ENCODE assay signal across 1 cellular context in the genomic region with DNA sequence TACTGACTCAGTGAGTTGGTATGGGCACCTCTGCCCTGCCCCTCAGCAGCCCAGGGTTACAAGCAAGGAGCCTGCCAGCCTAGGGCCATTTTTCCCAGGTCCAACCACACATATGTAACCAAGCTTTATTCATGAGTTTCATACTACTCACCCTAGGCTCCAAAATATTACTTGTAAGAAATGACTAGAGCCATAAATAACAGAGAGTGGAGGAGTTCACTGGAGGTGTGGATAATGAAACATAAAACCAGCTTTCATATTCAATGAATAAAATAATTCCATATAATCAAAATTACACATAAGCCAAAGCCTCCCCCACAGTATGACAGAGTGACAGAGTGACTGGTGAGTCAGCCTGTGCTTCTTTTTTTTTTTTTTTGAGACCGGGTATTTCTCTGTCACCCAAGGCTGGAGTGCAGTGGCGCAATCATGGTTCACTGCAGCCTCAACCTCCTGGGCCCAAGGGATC.
A peak's percentile ranks its signal among the peaks of the same experiment; 100 is the strongest.
TF ChIP-seq lines count a peak whose summit lies in the region.

No MANE protein-coding gene starts in this region.

TF ChIP-seq in K562, 482 proteins besides CTCF, POLR2A, EP300 and RAD21:
- TF ChIP-seq, protein P1, sequence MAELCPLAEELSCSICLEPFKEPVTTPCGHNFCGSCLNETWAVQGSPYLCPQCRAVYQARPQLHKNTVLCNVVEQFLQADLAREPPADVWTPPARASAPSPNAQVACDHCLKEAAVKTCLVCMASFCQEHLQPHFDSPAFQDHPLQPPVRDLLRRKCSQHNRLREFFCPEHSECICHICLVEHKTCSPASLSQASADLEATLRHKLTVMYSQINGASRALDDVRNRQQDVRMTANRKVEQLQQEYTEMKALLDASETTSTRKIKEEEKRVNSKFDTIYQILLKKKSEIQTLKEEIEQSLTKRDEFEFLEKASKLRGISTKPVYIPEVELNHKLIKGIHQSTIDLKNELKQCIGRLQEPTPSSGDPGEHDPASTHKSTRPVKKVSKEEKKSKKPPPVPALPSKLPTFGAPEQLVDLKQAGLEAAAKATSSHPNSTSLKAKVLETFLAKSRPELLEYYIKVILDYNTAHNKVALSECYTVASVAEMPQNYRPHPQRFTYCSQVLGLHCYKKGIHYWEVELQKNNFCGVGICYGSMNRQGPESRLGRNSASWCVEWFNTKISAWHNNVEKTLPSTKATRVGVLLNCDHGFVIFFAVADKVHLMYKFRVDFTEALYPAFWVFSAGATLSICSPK (IDR thresholded peaks at IDR 0.05; ENCODE audit: borderline replicate concordance) = no peak
- no peak for TF ChIP-seq HNRNPH1 (optimal IDR thresholded peaks at IDR 0.05; ENCODE audit: low read depth, low read length)
- TF ChIP-seq PHF8 (IDR thresholded peaks at IDR 0.05; ENCODE audit: borderline replicate concordance, low read length) = no peak
- TF ChIP-seq ZNF121 (CRISPR knock-in tag; conservative IDR thresholded peaks at IDR 0.05) = no peak
- TF ChIP-seq, protein P2, sequence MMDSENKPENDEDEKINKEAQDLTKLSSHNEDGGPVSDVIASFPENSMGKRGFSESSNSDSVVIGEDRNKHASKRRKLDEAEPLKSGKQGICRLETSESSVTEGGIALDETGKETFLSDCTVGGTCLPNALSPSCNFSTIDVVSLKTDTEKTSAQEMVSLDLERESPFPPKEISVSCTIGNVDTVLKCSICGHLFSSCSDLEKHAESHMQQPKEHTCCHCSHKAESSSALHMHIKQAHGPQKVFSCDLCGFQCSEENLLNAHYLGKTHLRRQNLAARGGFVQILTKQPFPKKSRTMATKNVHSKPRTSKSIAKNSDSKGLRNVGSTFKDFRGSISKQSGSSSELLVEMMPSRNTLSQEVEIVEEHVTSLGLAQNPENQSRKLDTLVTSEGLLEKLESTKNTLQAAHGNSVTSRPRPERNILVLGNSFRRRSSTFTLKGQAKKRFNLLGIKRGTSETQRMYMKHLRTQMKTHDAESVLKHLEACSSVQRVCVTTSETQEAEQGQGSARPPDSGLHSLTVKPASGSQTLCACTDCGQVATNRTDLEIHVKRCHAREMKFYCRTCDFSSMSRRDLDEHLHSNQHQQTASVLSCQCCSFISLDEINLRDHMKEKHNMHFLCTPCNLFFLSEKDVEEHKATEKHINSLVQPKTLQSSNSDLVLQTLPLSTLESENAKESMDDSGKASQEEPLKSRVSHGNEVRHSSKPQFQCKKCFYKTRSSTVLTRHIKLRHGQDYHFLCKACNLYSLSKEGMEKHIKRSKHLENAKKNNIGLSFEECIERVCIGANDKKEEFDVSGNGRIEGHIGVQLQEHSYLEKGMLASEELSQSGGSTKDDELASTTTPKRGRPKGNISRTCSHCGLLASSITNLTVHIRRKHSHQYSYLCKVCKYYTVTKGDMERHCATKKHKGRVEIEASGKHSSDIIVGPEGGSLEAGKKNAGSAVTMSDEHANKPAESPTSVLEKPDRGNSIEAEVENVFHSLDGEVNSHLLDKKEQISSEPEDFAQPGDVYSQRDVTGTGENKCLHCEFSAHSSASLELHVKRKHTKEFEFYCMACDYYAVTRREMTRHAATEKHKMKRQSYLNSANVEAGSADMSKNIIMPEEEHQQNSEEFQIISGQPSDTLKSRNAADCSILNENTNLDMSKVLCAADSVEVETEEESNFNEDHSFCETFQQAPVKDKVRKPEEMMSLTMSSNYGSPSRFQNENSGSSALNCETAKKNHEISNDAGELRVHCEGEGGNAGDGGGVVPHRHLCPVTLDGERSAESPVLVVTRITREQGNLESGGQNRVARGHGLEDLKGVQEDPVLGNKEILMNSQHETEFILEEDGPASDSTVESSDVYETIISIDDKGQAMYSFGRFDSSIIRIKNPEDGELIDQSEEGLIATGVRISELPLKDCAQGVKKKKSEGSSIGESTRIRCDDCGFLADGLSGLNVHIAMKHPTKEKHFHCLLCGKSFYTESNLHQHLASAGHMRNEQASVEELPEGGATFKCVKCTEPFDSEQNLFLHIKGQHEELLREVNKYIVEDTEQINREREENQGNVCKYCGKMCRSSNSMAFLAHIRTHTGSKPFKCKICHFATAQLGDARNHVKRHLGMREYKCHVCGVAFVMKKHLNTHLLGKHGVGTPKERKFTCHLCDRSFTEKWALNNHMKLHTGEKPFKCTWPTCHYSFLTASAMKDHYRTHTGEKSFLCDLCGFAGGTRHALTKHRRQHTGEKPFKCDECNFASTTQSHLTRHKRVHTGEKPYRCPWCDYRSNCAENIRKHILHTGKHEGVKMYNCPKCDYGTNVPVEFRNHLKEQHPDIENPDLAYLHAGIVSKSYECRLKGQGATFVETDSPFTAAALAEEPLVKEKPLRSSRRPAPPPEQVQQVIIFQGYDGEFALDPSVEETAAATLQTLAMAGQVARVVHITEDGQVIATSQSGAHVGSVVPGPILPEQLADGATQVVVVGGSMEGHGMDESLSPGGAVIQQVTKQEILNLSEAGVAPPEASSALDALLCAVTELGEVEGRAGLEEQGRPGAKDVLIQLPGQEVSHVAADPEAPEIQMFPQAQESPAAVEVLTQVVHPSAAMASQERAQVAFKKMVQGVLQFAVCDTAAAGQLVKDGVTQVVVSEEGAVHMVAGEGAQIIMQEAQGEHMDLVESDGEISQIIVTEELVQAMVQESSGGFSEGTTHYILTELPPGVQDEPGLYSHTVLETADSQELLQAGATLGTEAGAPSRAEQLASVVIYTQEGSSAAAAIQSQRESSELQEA (IDR thresholded peaks at IDR 0.05; ENCODE audit: low read depth) = no peak
- TF ChIP-seq ZNF764 (CRISPR knock-in tag; IDR thresholded peaks at IDR 0.05; ENCODE audit: low read depth) = no peak
- no peak for TF ChIP-seq THRAP3 (IDR thresholded peaks at IDR 0.05; ENCODE audit: borderline replicate concordance)
- TF ChIP-seq JUNB (CRISPR knock-in tag; conservative IDR thresholded peaks at IDR 0.05) = no peak
- peak; percentile 19 for TF ChIP-seq MEIS2 (IDR thresholded peaks at IDR 0.05; ENCODE audit: partially characterized antibody)
- TF ChIP-seq SRSF9 (IDR thresholded peaks at IDR 0.05; ENCODE audit: borderline replicate concordance, low read depth, low read length) = no peak
- no peak for TF ChIP-seq RFX7 (CRISPR knock-in tag; IDR thresholded peaks at IDR 0.05)
- TF ChIP-seq POLR3G (IDR thresholded peaks at IDR 0.05; ENCODE audit: extremely low read depth, insufficient read length, insufficient replicate concordance) = no peak
- no peak for TF ChIP-seq IFI16 (CRISPR knock-in tag; IDR thresholded peaks at IDR 0.05)
- TF ChIP-seq, protein P3, sequence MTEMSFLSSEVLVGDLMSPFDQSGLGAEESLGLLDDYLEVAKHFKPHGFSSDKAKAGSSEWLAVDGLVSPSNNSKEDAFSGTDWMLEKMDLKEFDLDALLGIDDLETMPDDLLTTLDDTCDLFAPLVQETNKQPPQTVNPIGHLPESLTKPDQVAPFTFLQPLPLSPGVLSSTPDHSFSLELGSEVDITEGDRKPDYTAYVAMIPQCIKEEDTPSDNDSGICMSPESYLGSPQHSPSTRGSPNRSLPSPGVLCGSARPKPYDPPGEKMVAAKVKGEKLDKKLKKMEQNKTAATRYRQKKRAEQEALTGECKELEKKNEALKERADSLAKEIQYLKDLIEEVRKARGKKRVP (CRISPR knock-in tag; IDR thresholded peaks at IDR 0.05) = no peak
- TF ChIP-seq RBM25 (IDR thresholded peaks at IDR 0.05; ENCODE audit: low read depth, low read length, severe bottlenecking) = no peak
- TF ChIP-seq NFRKB (IDR thresholded peaks at IDR 0.05; ENCODE audit: low read depth) = no peak
- TF ChIP-seq TCFL5 (CRISPR knock-in tag; conservative IDR thresholded peaks at IDR 0.05) = no peak
- peak; percentile 80 for TF ChIP-seq ZNF384 (IDR thresholded peaks at IDR 0.05; ENCODE audit: low read depth, low read length)
- TF ChIP-seq, protein P4, sequence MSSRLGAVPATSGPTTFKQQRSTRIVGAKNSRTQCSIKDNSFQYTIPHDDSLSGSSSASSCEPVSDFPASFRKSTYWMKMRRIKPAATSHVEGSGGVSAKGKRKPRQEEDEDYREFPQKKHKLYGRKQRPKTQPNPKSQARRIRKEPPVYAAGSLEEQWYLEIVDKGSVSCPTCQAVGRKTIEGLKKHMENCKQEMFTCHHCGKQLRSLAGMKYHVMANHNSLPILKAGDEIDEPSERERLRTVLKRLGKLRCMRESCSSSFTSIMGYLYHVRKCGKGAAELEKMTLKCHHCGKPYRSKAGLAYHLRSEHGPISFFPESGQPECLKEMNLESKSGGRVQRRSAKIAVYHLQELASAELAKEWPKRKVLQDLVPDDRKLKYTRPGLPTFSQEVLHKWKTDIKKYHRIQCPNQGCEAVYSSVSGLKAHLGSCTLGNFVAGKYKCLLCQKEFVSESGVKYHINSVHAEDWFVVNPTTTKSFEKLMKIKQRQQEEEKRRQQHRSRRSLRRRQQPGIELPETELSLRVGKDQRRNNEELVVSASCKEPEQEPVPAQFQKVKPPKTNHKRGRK (tag; IDR thresholded peaks at IDR 0.05) = no peak
- TF ChIP-seq, protein P5, sequence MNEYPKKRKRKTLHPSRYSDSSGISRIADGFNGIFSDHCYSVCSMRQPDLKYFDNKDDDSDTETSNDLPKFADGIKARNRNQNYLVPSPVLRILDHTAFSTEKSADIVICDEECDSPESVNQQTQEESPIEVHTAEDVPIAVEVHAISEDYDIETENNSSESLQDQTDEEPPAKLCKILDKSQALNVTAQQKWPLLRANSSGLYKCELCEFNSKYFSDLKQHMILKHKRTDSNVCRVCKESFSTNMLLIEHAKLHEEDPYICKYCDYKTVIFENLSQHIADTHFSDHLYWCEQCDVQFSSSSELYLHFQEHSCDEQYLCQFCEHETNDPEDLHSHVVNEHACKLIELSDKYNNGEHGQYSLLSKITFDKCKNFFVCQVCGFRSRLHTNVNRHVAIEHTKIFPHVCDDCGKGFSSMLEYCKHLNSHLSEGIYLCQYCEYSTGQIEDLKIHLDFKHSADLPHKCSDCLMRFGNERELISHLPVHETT (CRISPR knock-in tag; conservative IDR thresholded peaks at IDR 0.05 in 1 of 2, IDR thresholded peaks at IDR 0.05 in 1 of 2) = no peak
- no peak for TF ChIP-seq MYBL2 (IDR thresholded peaks at IDR 0.05; ENCODE audit: low read depth)
- no peak for TF ChIP-seq MYBL2 (CRISPR knock-in tag; IDR thresholded peaks at IDR 0.05; ENCODE audit: borderline replicate concordance)
- no peak for TF ChIP-seq GATAD2B (IDR thresholded peaks at IDR 0.05; ENCODE audit: borderline replicate concordance)
- TF ChIP-seq PURB (CRISPR knock-in tag; IDR thresholded peaks at IDR 0.05; ENCODE audit: low read depth) = no peak
- TF ChIP-seq CEBPB (tag; IDR thresholded peaks at IDR 0.05) = peak; percentile 49
- no peak for TF ChIP-seq SRSF1 (IDR thresholded peaks at IDR 0.05; ENCODE audit: low read depth, low read length)
- TF ChIP-seq, protein P6, sequence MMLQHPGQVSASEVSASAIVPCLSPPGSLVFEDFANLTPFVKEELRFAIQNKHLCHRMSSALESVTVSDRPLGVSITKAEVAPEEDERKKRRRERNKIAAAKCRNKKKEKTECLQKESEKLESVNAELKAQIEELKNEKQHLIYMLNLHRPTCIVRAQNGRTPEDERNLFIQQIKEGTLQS (IDR thresholded peaks at IDR 0.05) = peak; percentile 49
- TF ChIP-seq, protein P6 (CRISPR knock-in tag; conservative IDR thresholded peaks at IDR 0.05) = no peak
- TF ChIP-seq MTA3 (IDR thresholded peaks at IDR 0.05; ENCODE audit: borderline replicate concordance) = no peak
- no peak for TF ChIP-seq ZNF584 (CRISPR knock-in tag; IDR thresholded peaks at IDR 0.05; ENCODE audit: low read depth)
- no peak for TF ChIP-seq ZNF699 (CRISPR knock-in tag; IDR thresholded peaks at IDR 0.05; ENCODE audit: insufficient replicate concordance)
